Comparison of ENCODE assay signal across 9 cellular contexts in genomic region chr20:354298-354977, GRCh38. TPM values are rescaled to one million over a fixed set of nuclear protein-coding genes. Genes with fewer than 3 reads are reported as not detected.
DNase-seq lines count a peak whose midpoint lies in the region; ATAC-seq, FAIRE-seq and TF ChIP-seq lines count a peak whose summit lies in the region.
"Had no signal": no experiment of that assay in that cellular context is flagged by ENCODE, and none has a peak within 500 bp of the region (broad histone marks: within the 10 kb centered on the region; RNA-seq: fewer than 3 reads in every experiment).

No MANE protein-coding gene starts in this region.

- H2AFZ ChIP-seq in Loucy (ENCODE audit: low read length), result no peak overlapping the region

- no peak overlapping the region for H3K4me2 ChIP-seq in Loucy (ENCODE audit: low read depth, low read length, poor library complexity, severe bottlenecking)

- no peak for TF ChIP-seq EP300 in tibial nerve (IDR thresholded peaks at IDR 0.05)

- no peaks in the 10 kb centered on the region for H3K79me2 ChIP-seq in Loucy (ENCODE audit: insufficient read depth, low read length)

- peaks cover 18% of the 10 kb centered on the region for H3K4me1 Mint-ChIP-seq in activated T-helper 1 cell treated with anti-CD3 and anti-CD28 coated beads, Interleukin-12 subunit alpha, Interleukin-12 subunit beta, Interleukin-2, Interleukin-4 antibody, amounts not matched to agents 30 ng/mL and 10 ng/mL and 1 ng/mL, durations not matched to agents 14 hours and 24 hours and 36 hours (ENCODE audit: low read depth)
- H3K4me1 Mint-ChIP-seq in osteocyte (ENCODE audit: unreplicated experiment), result peaks cover 5% of the 10 kb centered on the region

- no peak for TF ChIP-seq POLR2A in tibial nerve (IDR thresholded peaks at IDR 0.05)

- ATAC-seq in GM21737 (IDR thresholded peaks at IDR 0.05; ENCODE audit: unreplicated experiment), result peak; percentile 85

- peaks cover 10% of the 10 kb centered on the region for H3K4me1 ChIP-seq in Loucy (ENCODE audit: insufficient read depth, low read length, poor library complexity, severe bottlenecking)
- peaks cover 0 to 15% (median 0%) of the 10 kb centered on the region in 4 donors for H3K4me1 ChIP-seq in tibial nerve

- intact Hi-C loops in activated T-helper 1 cell treated with anti-CD3 and anti-CD28 coated beads, Interleukin-12 subunit alpha, Interleukin-12 subunit beta, Interleukin-2, Interleukin-4 antibody, amounts not matched to agents 30 ng/mL and 10 ng/mL and 1 ng/mL, durations not matched to agents 14 hours and 24 hours and 36 hours (cut with micrococcal nuclease), result loop anchor here (1.0 kb wide), 6 partner anchors 27 to 313 kb away; no protein-coding TSS in a partner anchor

- no peaks in the 10 kb centered on the region for H3K36me3 Mint-ChIP-seq in activated T-helper 1 cell treated with anti-CD3 and anti-CD28 coated beads, Interleukin-12 subunit alpha, Interleukin-12 subunit beta, Interleukin-2, Interleukin-4 antibody, amounts not matched to agents 30 ng/mL and 10 ng/mL and 1 ng/mL, durations not matched to agents 14 hours and 24 hours and 36 hours (ENCODE audit: low read depth)
- H3K36me3 Mint-ChIP-seq in osteocyte (ENCODE audit: unreplicated experiment), result peaks cover 3% of the 10 kb centered on the region

- DNase-seq in DMS53 treated with DMSO at 0.1 percent for 48 hours (lab: John Stamatoyannopoulos, UW; ENCODE audit: unreplicated experiment), result peak; percentile 70
- peak; percentile 60 for DNase-seq in RCC 7860 (ENCODE audit: low spot score)
- peak; percentile 77 for DNase-seq in activated T-helper 1 cell treated with anti-CD3 and anti-CD28 coated beads, Interleukin-12 subunit alpha, Interleukin-12 subunit beta, Interleukin-2, Interleukin-4 antibody, amounts not matched to agents 30 ng/mL and 10 ng/mL and 1 ng/mL, durations not matched to agents 14 hours and 24 hours and 36 hours (ENCODE audit: low spot score)
- peak; percentile 48 to 88 for DNase-seq in foreskin fibroblast
- DNase-seq in osteocyte (ENCODE audit: extremely low spot score, unreplicated experiment), result peak; percentile 91
- peak; percentile 21 to 70 for DNase-seq in tibial nerve (ENCODE audit: low spot score in 2 of 2)

- no peaks in the 10 kb centered on the region for H4K20me1 ChIP-seq in Loucy (ENCODE audit: insufficient read depth, low read length, poor library complexity, severe bottlenecking)

- no peaks in the 10 kb centered on the region for H3K9me3 Mint-ChIP-seq in activated T-helper 1 cell treated with anti-CD3 and anti-CD28 coated beads, Interleukin-12 subunit alpha, Interleukin-12 subunit beta, Interleukin-2, Interleukin-4 antibody, amounts not matched to agents 30 ng/mL and 10 ng/mL and 1 ng/mL, durations not matched to agents 14 hours and 24 hours and 36 hours
- H3K9me3 Mint-ChIP-seq in osteocyte (ENCODE audit: unreplicated experiment), result no peaks in the 10 kb centered on the region

- WGBS in tibial nerve, 2 donors, result 14 to 16% methylated on average over 13 to 14 of the region's 14 CpGs

- no peaks in the 10 kb centered on the region for H3F3A ChIP-seq in Loucy (ENCODE audit: low read depth)

- H3K27ac ChIP-seq in tibial nerve, result no peak overlapping the region

- H3K4me3 ChIP-seq in Loucy (ENCODE audit: low read length, poor library complexity, severe bottlenecking) (no peak overlapping the region), foreskin fibroblast (ENCODE audit: low read depth in 1 of 2, low read length in 2 of 2) (no peak overlapping the region), tibial nerve (no peak overlapping the region)

- H3K27me3 ChIP-seq in Loucy (ENCODE audit: insufficient read depth, low read length, poor library complexity, severe bottlenecking) (no peaks in the 10 kb centered on the region), tibial nerve (no peaks in the 10 kb centered on the region)

- H3K9ac ChIP-seq in Loucy (ENCODE audit: low read depth, low read length, poor library complexity, severe bottlenecking), result no peak overlapping the region

- no peaks in the 10 kb centered on the region for H3K27me3 Mint-ChIP-seq in activated T-helper 1 cell treated with anti-CD3 and anti-CD28 coated beads, Interleukin-12 subunit alpha, Interleukin-12 subunit beta, Interleukin-2, Interleukin-4 antibody, amounts not matched to agents 30 ng/mL and 10 ng/mL and 1 ng/mL, durations not matched to agents 14 hours and 24 hours and 36 hours (ENCODE audit: insufficient read depth)
- no peaks in the 10 kb centered on the region for H3K27me3 Mint-ChIP-seq in osteocyte (ENCODE audit: unreplicated experiment)

- no peak overlapping the region for H3K27ac Mint-ChIP-seq in activated T-helper 1 cell treated with anti-CD3 and anti-CD28 coated beads, Interleukin-12 subunit alpha, Interleukin-12 subunit beta, Interleukin-2, Interleukin-4 antibody, amounts not matched to agents 30 ng/mL and 10 ng/mL and 1 ng/mL, durations not matched to agents 14 hours and 24 hours and 36 hours
- H3K27ac Mint-ChIP-seq in osteocyte (ENCODE audit: unreplicated experiment), result no peak overlapping the region

- TF ChIP-seq CTCF in Loucy (conservative IDR thresholded peaks at IDR 0.05; ENCODE audit: low read length) (peak; percentile 93), foreskin fibroblast (IDR thresholded peaks at IDR 0.05; ENCODE audit: low read depth, low read length) (peak; percentile 88), osteocyte (IDR thresholded peaks at IDR 0.05) (peak; percentile 98), tibial nerve (IDR thresholded peaks at IDR 0.05) (peak; percentile 92 to 96 (median 94))

- H3K36me3 ChIP-seq in Loucy (ENCODE audit: insufficient read depth, low read length), result no peaks in the 10 kb centered on the region
- peaks cover 0 to 33% (median 0%) of the 10 kb centered on the region in 3 donors for H3K36me3 ChIP-seq in tibial nerve

- no peak for FAIRE-seq in RCC 7860 (lab: Jason Lieb, UNC)
- FAIRE-seq: colon had no signal

- H3K9me3 ChIP-seq in Loucy (ENCODE audit: insufficient read depth, low read depth, low read length) (no peaks in the 10 kb centered on the region), tibial nerve (no peaks in the 10 kb centered on the region)

- H3K4me3 Mint-ChIP-seq in activated T-helper 1 cell treated with anti-CD3 and anti-CD28 coated beads, Interleukin-12 subunit alpha, Interleukin-12 subunit beta, Interleukin-2, Interleukin-4 antibody, amounts not matched to agents 30 ng/mL and 10 ng/mL and 1 ng/mL, durations not matched to agents 14 hours and 24 hours and 36 hours, result no peak overlapping the region
- H3K4me3 Mint-ChIP-seq in osteocyte (ENCODE audit: unreplicated experiment), result no peak overlapping the region

- no peaks in the 10 kb centered on the region for H3K9me2 ChIP-seq in Loucy (replicated peaks; ENCODE audit: low read depth, low read length)

RNA-seq across cellular contexts. Expression of gene NRSN2, which starts 7.5 kb away (rescaled TPM):
- 5.1 and 6.5 TPM in 2 replicates for total RNA-seq in activated T-helper 1 cell treated with anti-CD3 and anti-CD28 coated beads, Interleukin-12 subunit alpha, Interleukin-12 subunit beta, Interleukin-2, Interleukin-4 antibody, amounts not matched to agents 30 ng/mL and 10 ng/mL and 1 ng/mL, durations not matched to agents 14 hours and 24 hours and 36 hours
- 47.3 and 57.7 TPM in 2 replicates for total RNA-seq in osteocyte
- 10 to 100 TPM; 20.6 to 34.1 (median 26.2) TPM for total RNA-seq in tibial nerve

RNA-seq across cellular contexts. Expression of gene TRIB3, which starts 26.1 kb away (rescaled TPM):
- total RNA-seq in activated T-helper 1 cell treated with anti-CD3 and anti-CD28 coated beads, Interleukin-12 subunit alpha, Interleukin-12 subunit beta, Interleukin-2, Interleukin-4 antibody, amounts not matched to agents 30 ng/mL and 10 ng/mL and 1 ng/mL, durations not matched to agents 14 hours and 24 hours and 36 hours, result 37.1 and 39.5 TPM in 2 replicates
- 49.1 and 62.6 TPM in 2 replicates for total RNA-seq in osteocyte
- 10 to 100 TPM in 1 of 4 donors, 1 to 10 TPM in 3; 4.5 to 10.5 (median 5.9) TPM for total RNA-seq in tibial nerve

RNA-seq across cellular contexts. Expression of gene SOX12, which starts 29.1 kb away (rescaled TPM):
- total RNA-seq in activated T-helper 1 cell treated with anti-CD3 and anti-CD28 coated beads, Interleukin-12 subunit alpha, Interleukin-12 subunit beta, Interleukin-2, Interleukin-4 antibody, amounts not matched to agents 30 ng/mL and 10 ng/mL and 1 ng/mL, durations not matched to agents 14 hours and 24 hours and 36 hours, result 7.4 and 7.6 TPM in 2 replicates
- total RNA-seq in osteocyte, result 30.8 and 31.7 TPM in 2 replicates
- 1 to 10 TPM; 4.6 to 9.8 (median 8.6) TPM for total RNA-seq in tibial nerve

RNA-seq across cellular contexts. Expression of gene RBCK1, which starts 53.7 kb away (rescaled TPM):
- 130 and 132 TPM in 2 replicates for total RNA-seq in activated T-helper 1 cell treated with anti-CD3 and anti-CD28 coated beads, Interleukin-12 subunit alpha, Interleukin-12 subunit beta, Interleukin-2, Interleukin-4 antibody, amounts not matched to agents 30 ng/mL and 10 ng/mL and 1 ng/mL, durations not matched to agents 14 hours and 24 hours and 36 hours
- 103 and 119 TPM in 2 replicates for total RNA-seq in osteocyte
- total RNA-seq in tibial nerve, result 100 to 1,000 TPM in 3 of 4 donors, 10 to 100 TPM in 1; 93.5 to 149 (median 118) TPM

RNA-seq across cellular contexts. Expression of gene ZCCHC3, which starts 57.1 kb away (rescaled TPM):
- 25.9 TPM in 2 replicates for total RNA-seq in activated T-helper 1 cell treated with anti-CD3 and anti-CD28 coated beads, Interleukin-12 subunit alpha, Interleukin-12 subunit beta, Interleukin-2, Interleukin-4 antibody, amounts not matched to agents 30 ng/mL and 10 ng/mL and 1 ng/mL, durations not matched to agents 14 hours and 24 hours and 36 hours
- 22.4 and 22.7 TPM in 2 replicates for total RNA-seq in osteocyte
- 10 to 100 TPM; 12.0 to 24.9 (median 20.6) TPM for total RNA-seq in tibial nerve
